8 cellular contexts compared by ENCODE assay signal in genomic region chr1:117735045-117735992, GRCh38.
DNase-seq lines count a peak whose midpoint lies in the region; ATAC-seq and TF ChIP-seq lines count a peak whose summit lies in the region.

No MANE protein-coding gene starts in this region.

- TF ChIP-seq CTCF in NB4 (IDR thresholded peaks at IDR 0.05; ENCODE audit: low read depth, low read length) (no peak), spleen (IDR thresholded peaks at IDR 0.05 in 8 of 11, conservative IDR thresholded peaks at IDR 0.05 in 3 of 11) (no peak)

- no peaks in the 10 kb centered on the region for H3K9me3 ChIP-seq in right cardiac atrium (ENCODE audit: control insufficient read depth, low read length)
- no peaks in the 10 kb centered on the region for H3K9me3 ChIP-seq in spleen

- no peaks in the 10 kb centered on the region for H3K27me3 Mint-ChIP-seq in activated naive CD4-positive, alpha-beta T cell treated with anti-CD3 and anti-CD28 coated beads, Interleukin-2, amount 50 U/mL, for 24 hours

- peak; percentile 75 for DNase-seq in activated effector memory CD4-positive, alpha-beta T cell treated with anti-CD3 and anti-CD28 coated beads, Interleukin-2, amount 50 U/mL, for 16 hours
- DNase-seq in activated effector memory CD4-positive, alpha-beta T cell treated with Interleukin-2 at 50 U/mL for 16 hours: no peak
- DNase-seq in NB4 (ENCODE audit: low read depth) (peak; percentile 54), right cardiac atrium (no peak), spleen (peak; percentile 66), caudate nucleus (lab: John Stamatoyannopoulos, UW) (no peak), ecto neural progenitor cell (ENCODE audit: low spot score) (no peak)

- H3K27ac ChIP-seq in right cardiac atrium (ENCODE audit: low read length) (no peak overlapping the region), spleen (peak overlapping the region in 7 of 8 donors; percentile 30 to 78 (median 74)), caudate nucleus (ENCODE audit: low read depth, low read length) (no peak overlapping the region)

- H3K4me1 ChIP-seq in right cardiac atrium (ENCODE audit: control insufficient read depth, insufficient read depth, low read length) (peaks cover 2% of the 10 kb centered on the region), spleen (peaks cover 0 to 18% (median 12%) of the 10 kb centered on the region in 6 donors)

- peak; percentile 60 to 71 for ATAC-seq in right cardiac atrium

- peak overlapping the region; percentile 95 for H3K27ac Mint-ChIP-seq in activated naive CD4-positive, alpha-beta T cell treated with anti-CD3 and anti-CD28 coated beads, Interleukin-2, amount 50 U/mL, for 24 hours

- H3K4me1 Mint-ChIP-seq in activated naive CD4-positive, alpha-beta T cell treated with anti-CD3 and anti-CD28 coated beads, Interleukin-2, amount 50 U/mL, for 24 hours: peaks cover 24% of the 10 kb centered on the region

- H3K36me3 ChIP-seq in spleen: no peaks in the 10 kb centered on the region

- TF ChIP-seq POLR2A in NB4 (IDR thresholded peaks at IDR 0.05; ENCODE audit: extremely low read depth, insufficient read length): no peak
- no peak for TF ChIP-seq POLR2A in spleen (IDR thresholded peaks at IDR 0.05)

- under 1% methylated on average over 2 of the region's 2 CpGs for WGBS in right cardiac atrium
- WGBS in spleen, 5 donors: 0 to 2% (median 0%) methylated on average over 2 of the region's 2 CpGs

- no peaks in the 10 kb centered on the region for H3K27me3 ChIP-seq in right cardiac atrium (ENCODE audit: control insufficient read depth, insufficient read depth)
- H3K27me3 ChIP-seq in spleen (replicated peaks in 1 of 7): no peaks in the 10 kb centered on the region

- no peaks in the 10 kb centered on the region for H3K36me3 Mint-ChIP-seq in activated naive CD4-positive, alpha-beta T cell treated with anti-CD3 and anti-CD28 coated beads, Interleukin-2, amount 50 U/mL, for 24 hours

- peak overlapping the region; percentile 86 for H3K4me3 Mint-ChIP-seq in activated naive CD4-positive, alpha-beta T cell treated with anti-CD3 and anti-CD28 coated beads, Interleukin-2, amount 50 U/mL, for 24 hours

- peak overlapping the region; percentile 59 for H3K4me3 ChIP-seq in NB4 (ENCODE audit: low read depth, low read length)
- H3K4me3 ChIP-seq in right cardiac atrium (ENCODE audit: low read length): peak overlapping the region; percentile 51
- H3K4me3 ChIP-seq in spleen: peak overlapping the region in 5 of 8 donors; percentile 4 to 50 (median 23)

- no peaks in the 10 kb centered on the region for H3K9me3 Mint-ChIP-seq in activated naive CD4-positive, alpha-beta T cell treated with anti-CD3 and anti-CD28 coated beads, Interleukin-2, amount 50 U/mL, for 24 hours

- intact Hi-C loops in right cardiac atrium (cut with DNase I): no loop called here
- intact Hi-C loops in spleen (cut with DNase I; ENCODE audit: low total_unique reads): no loop called here

Comparison
In these comparisons a context has a peak if more than half of its experiments do, and no peak if none do; other contexts are left out.
1. DNase-seq: peak in activated effector memory CD4-positive, alpha-beta T cell treated with anti-CD3 and anti-CD28 coated beads, Interleukin-2, amount 50 U/mL, for 16 hours (single experiment), NB4 (single experiment) and spleen (single experiment); none in activated effector memory CD4-positive, alpha-beta T cell treated with Interleukin-2 at 50 U/mL for 16 hours (single experiment), right cardiac atrium (0 of 3), caudate nucleus (0 of 61) and ecto neural progenitor cell (single experiment).
2. H3K27ac ChIP-seq: peak in spleen (7 of 8); none in right cardiac atrium (single experiment) and caudate nucleus (single experiment).
3. Peak in every context shown above with its lines, with median percentiles within 50 percentile points of each other: H3K4me3 ChIP-seq.